8 cellular contexts compared by ENCODE assay signal in the genomic region with DNA sequence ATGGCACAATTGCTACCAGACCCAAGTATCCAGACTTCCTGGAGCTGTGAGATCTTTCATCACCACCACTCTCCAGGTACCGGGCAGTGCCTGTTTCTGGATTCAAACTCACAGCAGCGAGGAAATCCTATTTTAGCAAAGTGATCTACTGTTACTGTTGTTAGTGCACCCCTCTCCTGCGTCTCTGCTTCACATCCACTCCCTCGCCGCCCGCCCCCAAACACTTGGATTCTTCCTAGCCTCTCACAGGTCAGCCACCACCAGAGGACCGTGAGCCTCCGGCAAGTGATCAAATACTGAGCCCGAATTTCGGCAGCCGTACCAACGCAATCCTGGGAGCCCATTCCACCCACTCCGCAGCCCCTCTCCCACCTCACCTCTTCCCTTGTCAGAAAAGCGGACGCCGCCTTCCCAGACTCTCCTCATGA. TPM values are rescaled to one million over a fixed set of nuclear protein-coding genes. Genes with fewer than 3 reads are reported as not detected.
DNase-seq lines count a peak whose midpoint lies in the region; ATAC-seq and TF ChIP-seq lines count a peak whose summit lies in the region.

No MANE protein-coding gene starts in this region.

- H3K27me3 ChIP-seq in fibroblast of lung (ENCODE audit: control insufficient read depth, insufficient read depth, low read length), result no peaks in the 10 kb centered on the region
- no peaks in the 10 kb centered on the region for H3K27me3 ChIP-seq in naive thymus-derived CD4-positive, alpha-beta T cell (ENCODE audit: control insufficient read depth in 2 of 2, insufficient read depth in 2 of 2, low read length in 2 of 2)
- H3K27me3 ChIP-seq in suprapubic skin, result no peaks in the 10 kb centered on the region

- peak overlapping the region; percentile 96 to 100 (median 99) for H3K4me3 Mint-ChIP-seq in naive thymus-derived CD4-positive, alpha-beta T cell

- DNase-seq in C1 segment of cervical spinal cord (lab: John Stamatoyannopoulos, UW), result peak in 12 of 14 donors; percentile 33 to 89 (median 78)
- peak; percentile 56 to 70 for DNase-seq in NOMO-1 (lab: John Stamatoyannopoulos, UW; ENCODE audit: unreplicated experiment in 2 of 2)
- DNase-seq in activated T-helper 1 cell treated with Interleukin-2 at 50 U/mL for 16 hours (ENCODE audit: low read depth), result peak; percentile 42
- DNase-seq in fibroblast of lung (ENCODE audit: low read depth in 2 of 2), result peak; percentile 76 to 78
- DNase-seq in naive thymus-derived CD4-positive, alpha-beta T cell, result peak in 3 of 9 donors; percentile 45 to 67 (median 58)
- DNase-seq in suprapubic skin (ENCODE audit: low spot score in 2 of 2), result peak; percentile 82 to 87

- H3K4me1 ChIP-seq in fibroblast of lung (ENCODE audit: control insufficient read depth, extremely low read depth, insufficient read depth, low read length) (peaks cover 7% of the 10 kb centered on the region), suprapubic skin (peaks cover 22% of the 10 kb centered on the region)
- H3K4me1 ChIP-seq in naive thymus-derived CD4-positive, alpha-beta T cell (ENCODE audit: control insufficient read depth in 2 of 2, insufficient read depth in 2 of 2, low read length in 2 of 2), result peaks cover 10 to 13% of the 10 kb centered on the region in 2 donors

- no peaks in the 10 kb centered on the region for H3K9me3 ChIP-seq in fibroblast of lung (ENCODE audit: control insufficient read depth, insufficient read depth, low read depth, low read length)
- H3K9me3 ChIP-seq in naive thymus-derived CD4-positive, alpha-beta T cell (ENCODE audit: control insufficient read depth in 2 of 3, low read length in 3 of 3), result no peaks in the 10 kb centered on the region
- no peaks in the 10 kb centered on the region for H3K9me3 ChIP-seq in suprapubic skin

- peaks cover 5 to 19% (median 10%) of the 10 kb centered on the region in 5 donors for H3K36me3 Mint-ChIP-seq in naive thymus-derived CD4-positive, alpha-beta T cell

- no peaks in the 10 kb centered on the region for H3K36me3 ChIP-seq in fibroblast of lung (ENCODE audit: control insufficient read depth, insufficient read depth, low read length)
- peaks cover 0 to 12% (median 0%) of the 10 kb centered on the region in 3 experiments for H3K36me3 ChIP-seq in naive thymus-derived CD4-positive, alpha-beta T cell (ENCODE audit: control insufficient read depth in 2 of 3, insufficient read depth in 3 of 3, low read length in 3 of 3)
- peaks cover 5% of the 10 kb centered on the region for H3K36me3 ChIP-seq in suprapubic skin

- no peak for TF ChIP-seq POLR2A in suprapubic skin (IDR thresholded peaks at IDR 0.05)

- H3K27ac Mint-ChIP-seq in naive thymus-derived CD4-positive, alpha-beta T cell, result peak overlapping the region; percentile 98 to 100 (median 100)

- POLR2A ChIA-PET in naive thymus-derived CD4-positive, alpha-beta T cell (lab: Charles Lee), result interaction anchor here (0.7 to 10.9 kb wide), 20 partner anchors 9 to 312 kb away, joined by 3 to 142 read pairs (median 4); partner anchors contain the start of gene SMCHD1

- no peaks in the 10 kb centered on the region for H3K27me3 Mint-ChIP-seq in naive thymus-derived CD4-positive, alpha-beta T cell

- H3K79me2 ChIP-seq in fibroblast of lung (ENCODE audit: control insufficient read depth, insufficient read depth, low read length), result peaks cover 65% of the 10 kb centered on the region

- no peak for TF ChIP-seq EP300 in suprapubic skin (IDR thresholded peaks at IDR 0.05)

- H4K20me1 ChIP-seq in fibroblast of lung (ENCODE audit: control insufficient read depth, extremely low read depth, insufficient read depth, low read length), result no peaks in the 10 kb centered on the region

- WGBS in suprapubic skin, result 0% methylated on average over 16 of the region's 16 CpGs

- CTCF ChIA-PET in naive thymus-derived CD4-positive, alpha-beta T cell (lab: Charles Lee), result interaction anchor here (0.8 to 1.8 kb wide), 9 partner anchors 15 to 92 kb away, joined by 3 to 4 read pairs (median 3); partner anchors contain the start of gene SMCHD1

- H3K4me1 Mint-ChIP-seq in naive thymus-derived CD4-positive, alpha-beta T cell, result peaks cover 38 to 63% (median 57%) of the 10 kb centered on the region in 7 donors

- intact Hi-C loops in naive thymus-derived CD4-positive, alpha-beta T cell (cut with micrococcal nuclease), result loop anchor here (1.0 to 10.0 kb wide), 13 partner anchors 10 to 1856 kb away; partner anchors contain the start of genes MYL12A (in 2 of the 2), SMCHD1 (in 2 of the 2), ENOSF1 (in 1 of the 2) and MYL12B (in 1 of the 2)

- peak overlapping the region; percentile 98 for H2AFZ ChIP-seq in fibroblast of lung (ENCODE audit: low read length)

- peak overlapping the region; percentile 50 to 92 (median 82) for H3K4me3 ChIP-seq in fibroblast of lung (replicated peaks in 1 of 4; ENCODE audit: control extremely low read depth in 1 of 4, insufficient read depth in 1 of 4, low read depth in 3 of 4, low read length in 4 of 4)
- H3K4me3 ChIP-seq in naive thymus-derived CD4-positive, alpha-beta T cell (ENCODE audit: low read length), result peak overlapping the region; percentile 88
- peak overlapping the region; percentile 76 for H3K4me3 ChIP-seq in suprapubic skin

- ATAC-seq in GM19023 (IDR thresholded peaks at IDR 0.05; ENCODE audit: unreplicated experiment) (peak; percentile 61), HG03139 (IDR thresholded peaks at IDR 0.05; ENCODE audit: unreplicated experiment) (peak; percentile 41)
- peak; percentile 77 for ATAC-seq in naive thymus-derived CD4-positive, alpha-beta T cell

- no peaks in the 10 kb centered on the region for H3K9me3 Mint-ChIP-seq in naive thymus-derived CD4-positive, alpha-beta T cell

- TF ChIP-seq CTCF in fibroblast of lung (conservative IDR thresholded peaks at IDR 0.05 in 1 of 2, IDR thresholded peaks at IDR 0.05 in 1 of 2; ENCODE audit: low read depth in 1 of 2, low read length in 2 of 2), result peak in 1 of 2 donors; percentile 13
- no peak for TF ChIP-seq CTCF in suprapubic skin (IDR thresholded peaks at IDR 0.05)

- H3K27ac ChIP-seq in fibroblast of lung (ENCODE audit: insufficient read depth, low read length), result peak overlapping the region; percentile 100
- H3K27ac ChIP-seq in naive thymus-derived CD4-positive, alpha-beta T cell (ENCODE audit: low read depth, low read length), result peak overlapping the region; percentile 97
- peak overlapping the region; percentile 93 for H3K27ac ChIP-seq in suprapubic skin

- peak overlapping the region; percentile 95 for H3K4me2 ChIP-seq in fibroblast of lung (ENCODE audit: extremely low read depth, insufficient read depth, low read length)

- peak overlapping the region; percentile 100 for H3K9ac ChIP-seq in fibroblast of lung (ENCODE audit: insufficient read depth, low read length)

RNA-seq across cellular contexts. Expression of gene METTL4, which starts 0.5 kb away (rescaled TPM):
- total RNA-seq in fibroblast of lung, result 9.8 and 12.2 TPM in 2 replicates
- polyA plus RNA-seq in fibroblast of lung, result 8.0 and 9.3 TPM in 2 replicates
- 4.1 and 5.0 TPM in 2 replicates for polyA plus RNA-seq in fibroblast of lung (2012)
- 0.67 and 3.3 TPM in 2 replicates for polyA minus RNA-seq in fibroblast of lung (ENCODE audit: low replicate concordance)
- 10 to 100 TPM; 13.8 to 32.5 (median 22.8) TPM for total RNA-seq in naive thymus-derived CD4-positive, alpha-beta T cell
- polyA plus RNA-seq in naive thymus-derived CD4-positive, alpha-beta T cell, result 10 to 100 TPM; 12.0 to 18.7 TPM
- 10 to 100 TPM in 1 of 4 donors, 1 to 10 TPM in 3; 3.3 to 10.5 (median 4.9) TPM for total RNA-seq in suprapubic skin

RNA-seq across cellular contexts. Expression of gene NDC80, which starts 0.6 kb away (rescaled TPM):
- total RNA-seq in fibroblast of lung, result 1.0 and 9.7 TPM in 2 replicates
- polyA plus RNA-seq in fibroblast of lung, result 8.3 and 22.5 TPM in 2 replicates
- polyA plus RNA-seq in fibroblast of lung (2012), result 6.3 and 18.8 TPM in 2 replicates
- polyA minus RNA-seq in fibroblast of lung (ENCODE audit: low replicate concordance), result 3.9 TPM in 1 of 2 replicates, not detected in the other
- total RNA-seq in naive thymus-derived CD4-positive, alpha-beta T cell, result 10 to 100 TPM in 1 of 5 experiments, 1 to 10 TPM in 4; 2.4 to 53.6 (median 2.7) TPM
- polyA plus RNA-seq in naive thymus-derived CD4-positive, alpha-beta T cell, result 1 to 10 TPM; 1.3 to 2.4 TPM
- total RNA-seq in suprapubic skin, result 1 to 10 TPM; 1.1 to 2.7 (median 2.5) TPM
